Comparison of ENCODE assay signal across 1 cellular context in the genomic region with DNA sequence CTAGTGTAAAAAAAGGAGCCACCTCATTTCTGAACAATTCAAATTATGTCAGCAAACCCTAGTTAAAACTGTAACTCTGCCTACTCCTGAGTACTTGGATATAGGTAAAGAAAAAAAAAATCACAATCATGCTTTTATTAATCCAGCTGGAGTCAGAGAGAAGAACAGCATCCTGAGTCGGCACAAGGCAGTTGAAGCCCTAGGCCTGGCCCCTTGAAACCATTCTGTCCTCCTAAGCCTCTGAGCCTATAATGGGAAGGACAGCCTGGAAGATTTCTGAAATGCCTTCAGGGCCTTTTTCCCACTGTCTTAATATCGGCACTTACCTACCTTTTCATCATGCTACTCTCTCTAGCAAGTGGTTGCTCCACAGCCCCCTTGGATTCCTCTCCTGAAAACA.
TF ChIP-seq lines count a peak whose summit lies in the region.

No MANE protein-coding gene starts in this region.

TF ChIP-seq in GM23338, 12 proteins besides CTCF, POLR2A, EP300 and RAD21 (continued from another document):
- TF ChIP-seq STAT1 (IDR thresholded peaks at IDR 0.05; ENCODE audit: unreplicated experiment), result no peak
- TF ChIP-seq ZNF114 (CRISPR knock-in tag; IDR thresholded peaks at IDR 0.05), result no peak
- no peak for TF ChIP-seq EZH2phosphoT487 (IDR thresholded peaks at IDR 0.05; ENCODE audit: unreplicated experiment)
- TF ChIP-seq, protein P1, sequence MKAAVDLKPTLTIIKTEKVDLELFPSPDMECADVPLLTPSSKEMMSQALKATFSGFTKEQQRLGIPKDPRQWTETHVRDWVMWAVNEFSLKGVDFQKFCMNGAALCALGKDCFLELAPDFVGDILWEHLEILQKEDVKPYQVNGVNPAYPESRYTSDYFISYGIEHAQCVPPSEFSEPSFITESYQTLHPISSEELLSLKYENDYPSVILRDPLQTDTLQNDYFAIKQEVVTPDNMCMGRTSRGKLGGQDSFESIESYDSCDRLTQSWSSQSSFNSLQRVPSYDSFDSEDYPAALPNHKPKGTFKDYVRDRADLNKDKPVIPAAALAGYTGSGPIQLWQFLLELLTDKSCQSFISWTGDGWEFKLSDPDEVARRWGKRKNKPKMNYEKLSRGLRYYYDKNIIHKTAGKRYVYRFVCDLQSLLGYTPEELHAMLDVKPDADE (IDR thresholded peaks at IDR 0.05), result no peak
- TF ChIP-seq CREB1 (CRISPR knock-in tag; IDR thresholded peaks at IDR 0.05; ENCODE audit: low read depth), result no peak
